In the genomic region with DNA sequence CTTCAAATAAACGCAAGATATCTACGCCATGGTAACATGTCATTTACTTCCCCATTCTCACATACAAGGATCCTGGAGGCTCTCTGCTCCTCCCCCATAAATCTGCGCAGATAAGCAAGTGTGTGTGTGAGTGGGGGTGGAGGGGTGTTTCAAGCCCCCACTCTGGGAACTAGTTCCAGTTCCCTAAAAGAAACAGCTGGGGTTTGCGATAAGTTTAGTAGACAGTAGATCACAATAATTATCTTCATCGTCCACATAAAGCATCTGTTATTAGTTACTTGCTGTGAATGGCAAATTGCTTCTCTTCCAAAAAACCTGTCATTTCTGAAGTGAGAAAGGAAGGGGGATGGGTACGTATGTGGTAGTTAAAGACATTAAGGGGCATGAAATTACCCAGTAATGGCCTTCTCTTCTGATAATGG, we compare ENCODE assay signal across 10 cellular contexts.
A peak's percentile ranks its signal among the peaks of the same experiment; 100 is the strongest.
DNase-seq lines count a peak whose midpoint lies in the region; ATAC-seq and TF ChIP-seq lines count a peak whose summit lies in the region.
"Had no signal": no experiment of that assay in that cellular context is flagged by ENCODE, and none has a peak within 500 bp of the region (broad histone marks: within the 10 kb centered on the region; RNA-seq: fewer than 3 reads in every experiment).

No MANE protein-coding gene starts in this region.

- H3K4me3 Mint-ChIP-seq in CD14-positive monocyte (peak overlapping the region; percentile 66 to 85), neural crest cell (peak overlapping the region; percentile 45)

- H3K9me3 Mint-ChIP-seq in CD14-positive monocyte (no peaks in the 10 kb centered on the region), neural crest cell (no peaks in the 10 kb centered on the region)

- no peak for ATAC-seq in GM21515 (IDR thresholded peaks at IDR 0.05; ENCODE audit: unreplicated experiment)

- H3K4me1 Mint-ChIP-seq in CD14-positive monocyte (peaks cover 96% of the 10 kb centered on the region), neural crest cell (peaks cover 52% of the 10 kb centered on the region)

- intact Hi-C loops in CD14-positive monocyte (cut with micrococcal nuclease), result loop anchor here in 1 of 2 donors (10.0 kb wide), 2 partner anchors 129 to 199 kb away; partner anchors contain the start of gene PIF1

- TF ChIP-seq CTCF in CD14-positive monocyte (IDR thresholded peaks at IDR 0.05) (no peak), neural crest cell (conservative IDR thresholded peaks at IDR 0.05) (no peak)

- DNase-seq in CD14-positive monocyte (ENCODE audit: low spot score) (peak; percentile 53), NAMALWA (ENCODE audit: low spot score) (peak; percentile 52), neural crest cell (ENCODE audit: low read depth, low spot score) (no peak), ureter (ENCODE audit: low spot score) (no peak), T-helper 2 cell (no peak), T-helper 9 cell (no peak)
- DNase-seq: NCI-H1048; stimulated activated CD4-positive, alpha-beta T cell treated with anti-CD3 and anti-CD28 coated beads, Interleukin-1b, Interleukin-23, amount 100 ng/mL, for 48 hours had no signal

- H3K36me3 Mint-ChIP-seq in CD14-positive monocyte, result peaks cover 38 to 60% of the 10 kb centered on the region in 2 donors
- peaks cover 12% of the 10 kb centered on the region for H3K36me3 Mint-ChIP-seq in neural crest cell (ENCODE audit: low read depth)

- H3K27ac Mint-ChIP-seq in CD14-positive monocyte (peak overlapping the region; percentile 88 to 96 (median 95)), neural crest cell (ENCODE audit: unreplicated experiment) (no peak overlapping the region)

- H3K27me3 Mint-ChIP-seq in CD14-positive monocyte (ENCODE audit: low read depth in 3 of 3) (no peaks in the 10 kb centered on the region), neural crest cell (ENCODE audit: low read depth) (no peaks in the 10 kb centered on the region)

- H3K27ac ChIP-seq in angular gyrus (ENCODE audit: low read depth, low read length), result peak overlapping the region; percentile 84

Comparison
In these comparisons a context has a peak if more than half of its experiments do, and no peak if none do; other contexts are left out.
1. DNase-seq: peak in CD14-positive monocyte (single experiment) and NAMALWA (single experiment); none in neural crest cell (single experiment), ureter (single experiment), T-helper 2 cell (0 of 5) and T-helper 9 cell (single experiment).